In genomic region chr1:81803423-81804103, GRCh38 we compare ENCODE assay signal across 8 cellular contexts. TPM values are rescaled to one million over a fixed set of nuclear protein-coding genes. Genes with fewer than 3 reads are reported as not detected.
DNase-seq lines count a peak whose midpoint lies in the region; ATAC-seq, FAIRE-seq and TF ChIP-seq lines count a peak whose summit lies in the region.

No MANE protein-coding gene starts in this region.

- H3K27me3 ChIP-seq in adipocyte (replicated peaks; ENCODE audit: control insufficient read depth, insufficient read depth, low read length), result no peaks in the 10 kb centered on the region
- H3K27me3 ChIP-seq in hepatocyte, result no peaks in the 10 kb centered on the region
- H3K27me3 ChIP-seq in small intestine (ENCODE audit: control insufficient read depth in 2 of 2, insufficient read depth in 2 of 2, low read length in 2 of 2), result peaks cover 0 to 4% of the 10 kb centered on the region in 2 donors

- H3K4me1 ChIP-seq in adipocyte (ENCODE audit: control insufficient read depth, insufficient read depth, low read length), result peaks cover 31% of the 10 kb centered on the region
- peaks cover 38% of the 10 kb centered on the region for H3K4me1 ChIP-seq in hepatocyte (ENCODE audit: insufficient read depth)
- H3K4me1 ChIP-seq in small intestine (ENCODE audit: control insufficient read depth in 2 of 2, insufficient read depth in 1 of 2, low read depth in 1 of 2, low read length in 1 of 2), result no peaks in the 10 kb centered on the region

- H3K9me2 ChIP-seq in hepatocyte (replicated peaks; ENCODE audit: insufficient read depth), result no peaks in the 10 kb centered on the region

- POLR2A ChIA-PET in HEK293T (lab: Yijun Ruan, JAX), result interaction anchor here (0.8 to 1.4 kb wide), 2 partner anchors 35 to 281 kb away, joined by 3 to 4 read pairs; no protein-coding TSS in a partner anchor

- H3K9me3 ChIP-seq in adipocyte (ENCODE audit: control insufficient read depth, low read length) (no peaks in the 10 kb centered on the region), hepatocyte (ENCODE audit: low read depth) (no peaks in the 10 kb centered on the region), small intestine (ENCODE audit: control insufficient read depth, low read depth) (no peaks in the 10 kb centered on the region)

- under 1% methylated on average over 15 of the region's 15 CpGs for WGBS in hepatocyte (ENCODE audit: low lambda C conversion rate, missing lambda C conversion rate)
- 0 to 5% (median 3%) methylated on average over 15 of the region's 15 CpGs for WGBS in small intestine, 3 donors

- H2AFZ ChIP-seq in hepatocyte, result peak overlapping the region; percentile 53

- peak overlapping the region; percentile 94 for H3K9ac ChIP-seq in adipocyte (ENCODE audit: low read length)

- peak; percentile 24 for DNase-seq in HEK293T (ENCODE audit: extremely low spot score)
- peak; percentile 70 for DNase-seq in adipocyte (ENCODE audit: low read depth)
- peak; percentile 25 for DNase-seq in hepatocyte (ENCODE audit: low spot score)
- no peak for DNase-seq in small intestine
- no peak for DNase-seq in NCI-H2227 treated with DMSO at 0.1 percent for 48 hours (lab: John Stamatoyannopoulos, UW)

- H3K4me3 ChIP-seq in adipocyte (ENCODE audit: low read length) (peak overlapping the region; percentile 94), hepatocyte (peak overlapping the region; percentile 86), small intestine (ENCODE audit: low read depth in 1 of 2, low read length in 2 of 2) (peak overlapping the region; percentile 25 to 35)

- peaks cover 73% of the 10 kb centered on the region for H3K79me2 ChIP-seq in hepatocyte

- peak overlapping the region; percentile 84 for H3K4me2 ChIP-seq in hepatocyte

- CTCF ChIA-PET in HEK293T (lab: Yijun Ruan, JAX), result interaction anchor here (0.6 to 1.0 kb wide), 3 partner anchors 254 to 395 kb away, joined by 3 to 5 read pairs (median 3); no protein-coding TSS in a partner anchor

- ATAC-seq in GM18498 (IDR thresholded peaks at IDR 0.05; ENCODE audit: unreplicated experiment) (no peak), GM21447 (IDR thresholded peaks at IDR 0.05; ENCODE audit: unreplicated experiment) (no peak), HG03460 (IDR thresholded peaks at IDR 0.05; ENCODE audit: unreplicated experiment) (no peak)

- FAIRE-seq in small intestine (lab: Jason Lieb, UNC), result no peak

- peak overlapping the region; percentile 97 for H3K27ac ChIP-seq in hepatocyte
- peak overlapping the region in 1 of 2 donors; percentile 54 for H3K27ac ChIP-seq in small intestine (ENCODE audit: low read depth in 1 of 2, low read length in 1 of 2)

- TF ChIP-seq CTCF in hepatocyte (IDR thresholded peaks at IDR 0.05; ENCODE audit: poor library complexity), result no peak

- H3K36me3 ChIP-seq in adipocyte (ENCODE audit: control insufficient read depth, insufficient read depth, low read length, severe bottlenecking) (no peaks in the 10 kb centered on the region), hepatocyte (replicated peaks; ENCODE audit: insufficient read depth, low read depth) (no peaks in the 10 kb centered on the region), small intestine (ENCODE audit: control insufficient read depth in 2 of 2, insufficient read depth in 2 of 2, low read length in 2 of 2) (no peaks in the 10 kb centered on the region)

- peaks cover 32% of the 10 kb centered on the region for H4K20me1 ChIP-seq in hepatocyte (ENCODE audit: insufficient read depth, poor library complexity, severe bottlenecking)

TF ChIP-seq in HEK293T, 16 proteins besides CTCF, POLR2A, EP300 and RAD21:
- TF ChIP-seq ARNT (IDR thresholded peaks at IDR 0.05), result no peak
- TF ChIP-seq SP1 (IDR thresholded peaks at IDR 0.05), result no peak
- TF ChIP-seq PKNOX1 (IDR thresholded peaks at IDR 0.05), result no peak
- no peak for TF ChIP-seq FOXK2 (IDR thresholded peaks at IDR 0.05)
- no peak for TF ChIP-seq HDGF (IDR thresholded peaks at IDR 0.05; ENCODE audit: borderline replicate concordance)
- no peak for TF ChIP-seq L3MBTL2 (conservative IDR thresholded peaks at IDR 0.05)
- TF ChIP-seq LEF1 (IDR thresholded peaks at IDR 0.05; ENCODE audit: borderline replicate concordance), result no peak
- TF ChIP-seq SUZ12 (IDR thresholded peaks at IDR 0.05), result no peak
- no peak for TF ChIP-seq TARDBP (IDR thresholded peaks at IDR 0.05)

RNA-seq across cellular contexts. Expression of gene ADGRL2, which starts 2.8 kb away (rescaled TPM):
- 120 and 139 TPM in 2 replicates for total RNA-seq in hepatocyte
- polyA plus RNA-seq in hepatocyte (45.1 and 50.8 TPM in 2 replicates), small intestine (10 to 100 TPM in 1 of 3 donors, 1 to 10 TPM in 1, under 1 TPM in 1; 0.67 to 12.2 (median 3.8) TPM)

Comparison
In these comparisons a context has a peak if more than half of its experiments do, and no peak if none do; other contexts are left out.
1. DNase-seq: peak in HEK293T (single experiment), adipocyte (single experiment) and hepatocyte (single experiment); none in small intestine (single experiment) and NCI-H2227 treated with DMSO at 0.1 percent for 48 hours (single experiment).
2. H3K4me3 ChIP-seq: peak in every context shown above with its lines; median percentile 94 in adipocyte; 86 in hepatocyte; 30 in small intestine.